In the genomic region with DNA sequence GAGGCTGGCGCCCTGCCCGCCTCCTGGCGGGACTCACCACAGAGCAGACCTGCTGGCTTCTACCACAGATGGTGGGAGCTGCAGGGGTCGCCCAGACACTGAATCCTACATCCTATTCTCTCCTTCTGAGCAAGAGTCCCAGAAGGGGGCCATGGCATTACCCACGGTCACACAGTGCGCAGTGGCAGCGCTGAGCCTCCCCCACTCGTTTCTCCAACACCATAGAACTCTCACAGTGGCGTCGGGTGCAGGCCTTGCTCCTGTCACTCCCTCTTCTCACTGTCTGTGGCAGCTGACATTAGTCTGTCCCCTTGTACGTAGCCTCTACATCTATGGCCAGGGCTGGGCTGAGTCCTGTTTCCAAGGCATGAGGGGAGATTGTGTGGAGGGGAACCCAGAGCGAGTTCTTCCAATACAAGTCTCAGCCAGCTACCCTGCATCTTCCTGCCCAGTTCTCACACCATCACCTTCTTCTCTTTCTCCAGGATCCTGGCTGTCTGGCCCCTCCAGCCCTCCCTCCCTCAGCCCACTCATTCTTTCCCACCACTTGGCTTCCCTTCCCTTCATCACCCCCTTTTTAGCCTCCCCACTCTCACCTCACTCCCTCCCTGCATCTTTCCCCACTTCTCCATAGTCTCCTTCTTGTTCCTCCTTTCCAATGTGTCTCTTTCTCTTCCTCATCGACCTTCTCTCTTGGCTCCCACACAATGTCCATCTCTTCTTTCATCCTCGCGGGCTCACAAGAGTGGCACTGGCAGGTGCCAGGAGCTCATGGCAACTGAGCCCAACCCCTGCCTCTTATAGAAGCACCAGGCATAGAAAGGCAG, we compare ENCODE assay signal across 1 cellular context.
TF ChIP-seq lines count a peak whose summit lies in the region.

No MANE protein-coding gene starts in this region.

TF ChIP-seq in SK-N-SH, 30 proteins besides CTCF, POLR2A, EP300 and RAD21:
- TF ChIP-seq, protein P1, sequence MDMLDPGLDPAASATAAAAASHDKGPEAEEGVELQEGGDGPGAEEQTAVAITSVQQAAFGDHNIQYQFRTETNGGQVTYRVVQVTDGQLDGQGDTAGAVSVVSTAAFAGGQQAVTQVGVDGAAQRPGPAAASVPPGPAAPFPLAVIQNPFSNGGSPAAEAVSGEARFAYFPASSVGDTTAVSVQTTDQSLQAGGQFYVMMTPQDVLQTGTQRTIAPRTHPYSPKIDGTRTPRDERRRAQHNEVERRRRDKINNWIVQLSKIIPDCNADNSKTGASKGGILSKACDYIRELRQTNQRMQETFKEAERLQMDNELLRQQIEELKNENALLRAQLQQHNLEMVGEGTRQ (IDR thresholded peaks at IDR 0.05; ENCODE audit: borderline replicate concordance, low read depth, low read length): no peak
- TF ChIP-seq YY1 (IDR thresholded peaks at IDR 0.05; ENCODE audit: low read depth) (no peak), TAF1 (IDR thresholded peaks at IDR 0.05; ENCODE audit: borderline replicate concordance, low read depth, low read length) (no peak), POLR2AphosphoS5 (IDR thresholded peaks at IDR 0.05; ENCODE audit: low read depth, low read length) (no peak), IRF3 (IDR thresholded peaks at IDR 0.05; ENCODE audit: low read depth, low read length) (no peak), SIN3A (IDR thresholded peaks at IDR 0.05; ENCODE audit: borderline replicate concordance, low read depth, low read length) (no peak), NRF1 (IDR thresholded peaks at IDR 0.05; ENCODE audit: low read depth, low read length) (no peak), GABPA (IDR thresholded peaks at IDR 0.05; ENCODE audit: low read depth) (no peak)
- TF ChIP-seq, protein P2, sequence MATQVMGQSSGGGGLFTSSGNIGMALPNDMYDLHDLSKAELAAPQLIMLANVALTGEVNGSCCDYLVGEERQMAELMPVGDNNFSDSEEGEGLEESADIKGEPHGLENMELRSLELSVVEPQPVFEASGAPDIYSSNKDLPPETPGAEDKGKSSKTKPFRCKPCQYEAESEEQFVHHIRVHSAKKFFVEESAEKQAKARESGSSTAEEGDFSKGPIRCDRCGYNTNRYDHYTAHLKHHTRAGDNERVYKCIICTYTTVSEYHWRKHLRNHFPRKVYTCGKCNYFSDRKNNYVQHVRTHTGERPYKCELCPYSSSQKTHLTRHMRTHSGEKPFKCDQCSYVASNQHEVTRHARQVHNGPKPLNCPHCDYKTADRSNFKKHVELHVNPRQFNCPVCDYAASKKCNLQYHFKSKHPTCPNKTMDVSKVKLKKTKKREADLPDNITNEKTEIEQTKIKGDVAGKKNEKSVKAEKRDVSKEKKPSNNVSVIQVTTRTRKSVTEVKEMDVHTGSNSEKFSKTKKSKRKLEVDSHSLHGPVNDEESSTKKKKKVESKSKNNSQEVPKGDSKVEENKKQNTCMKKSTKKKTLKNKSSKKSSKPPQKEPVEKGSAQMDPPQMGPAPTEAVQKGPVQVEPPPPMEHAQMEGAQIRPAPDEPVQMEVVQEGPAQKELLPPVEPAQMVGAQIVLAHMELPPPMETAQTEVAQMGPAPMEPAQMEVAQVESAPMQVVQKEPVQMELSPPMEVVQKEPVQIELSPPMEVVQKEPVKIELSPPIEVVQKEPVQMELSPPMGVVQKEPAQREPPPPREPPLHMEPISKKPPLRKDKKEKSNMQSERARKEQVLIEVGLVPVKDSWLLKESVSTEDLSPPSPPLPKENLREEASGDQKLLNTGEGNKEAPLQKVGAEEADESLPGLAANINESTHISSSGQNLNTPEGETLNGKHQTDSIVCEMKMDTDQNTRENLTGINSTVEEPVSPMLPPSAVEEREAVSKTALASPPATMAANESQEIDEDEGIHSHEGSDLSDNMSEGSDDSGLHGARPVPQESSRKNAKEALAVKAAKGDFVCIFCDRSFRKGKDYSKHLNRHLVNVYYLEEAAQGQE (IDR thresholded peaks at IDR 0.05; ENCODE audit: low read depth, low read length): no peak
